18 cellular contexts compared by ENCODE assay signal in genomic region chr13:77065456-77066147, GRCh38. TPM values are rescaled to one million over a fixed set of nuclear protein-coding genes. Genes with fewer than 3 reads are reported as not detected.
DNase-seq lines count a peak whose midpoint lies in the region; ATAC-seq and TF ChIP-seq lines count a peak whose summit lies in the region.
"Had no signal": no experiment of that assay in that cellular context is flagged by ENCODE, and none has a peak within 500 bp of the region (broad histone marks: within the 10 kb centered on the region; RNA-seq: fewer than 3 reads in every experiment).

No MANE protein-coding gene starts in this region.

- H3K4me3 ChIP-seq in OCI-LY1 (ENCODE audit: low read depth, low read length, poor library complexity, severe bottlenecking), result no peak overlapping the region
- H3K4me3 ChIP-seq: body of pancreas, transverse colon had no signal

- no peak for TF ChIP-seq CTCF in OCI-LY1 (IDR thresholded peaks at IDR 0.05; ENCODE audit: low read length)

- peak overlapping the region; percentile 11 for H3K27ac ChIP-seq in OCI-LY1 (ENCODE audit: low read depth, low read length, poor library complexity, severe bottlenecking)
- H3K27ac ChIP-seq: body of pancreas, epithelial cell of prostate, transverse colon had no signal

- H3K9me3 ChIP-seq in OCI-LY1 (ENCODE audit: low read length), result no peaks in the 10 kb centered on the region
- H3K9me3 ChIP-seq: body of pancreas, transverse colon had no signal

- H3K27ac Mint-ChIP-seq in activated naive CD4-positive, alpha-beta T cell treated with anti-CD3 and anti-CD28 coated beads for 36 hours, result peak overlapping the region; percentile 39
- H3K27ac Mint-ChIP-seq in dendritic cell treated with granulocyte-macrophage colony-stimulating factor and Interleukin-4, amounts not matched to agents 40 ng/mL and 50 ng/mL, for 4 days, result peak overlapping the region; percentile 87
- H3K27ac Mint-ChIP-seq in stimulated activated naive B cell treated with anti-CD40 and anti-IgM and Interleukin-4, amounts not matched to agents 10 μg/mL and 1 μg/mL and 100 μg/mL, for 72 hours, result peak overlapping the region; percentile 75
- H3K27ac Mint-ChIP-seq: activated naive CD4-positive, alpha-beta T cell treated with anti-CD3 and anti-CD28 coated beads, Interleukin-2, amount 10 ng/mL, durations not matched to agents 7 days and 5 days; CD4-positive, CD25-positive, alpha-beta regulatory T cell had no signal

- peaks cover 30% of the 10 kb centered on the region for H3K36me3 Mint-ChIP-seq in activated naive CD4-positive, alpha-beta T cell treated with anti-CD3 and anti-CD28 coated beads for 36 hours (ENCODE audit: low read depth)
- peaks cover 64% of the 10 kb centered on the region for H3K36me3 Mint-ChIP-seq in dendritic cell treated with granulocyte-macrophage colony-stimulating factor and Interleukin-4, amounts not matched to agents 40 ng/mL and 50 ng/mL, for 4 days (ENCODE audit: low read depth)
- peaks cover 16 to 28% of the 10 kb centered on the region in 2 donors for H3K36me3 Mint-ChIP-seq in stimulated activated naive B cell treated with anti-CD40 and anti-IgM and Interleukin-4, amounts not matched to agents 10 μg/mL and 1 μg/mL and 100 μg/mL, for 72 hours

- H3K9ac ChIP-seq in OCI-LY1 (ENCODE audit: low read length), result no peak overlapping the region

- intact Hi-C loops in activated naive CD4-positive, alpha-beta T cell treated with anti-CD3 and anti-CD28 coated beads for 36 hours (cut with micrococcal nuclease), result no loop called here
- intact Hi-C loops in dendritic cell treated with granulocyte-macrophage colony-stimulating factor and Interleukin-4, amounts not matched to agents 40 ng/mL and 50 ng/mL, for 4 days (cut with micrococcal nuclease), result loop anchor here (5.0 kb wide), 1 partner anchor 38 kb away; the partner anchor contains the start of gene FBXL3

- H3F3A ChIP-seq in OCI-LY1 (ENCODE audit: insufficient read depth, low read length), result no peaks in the 10 kb centered on the region; the same call in 1 of the 2 replicates

- peaks cover 7% of the 10 kb centered on the region for H3K4me1 Mint-ChIP-seq in activated naive CD4-positive, alpha-beta T cell treated with anti-CD3 and anti-CD28 coated beads for 36 hours (ENCODE audit: low read depth)
- peaks cover 21% of the 10 kb centered on the region for H3K4me1 Mint-ChIP-seq in dendritic cell treated with granulocyte-macrophage colony-stimulating factor and Interleukin-4, amounts not matched to agents 40 ng/mL and 50 ng/mL, for 4 days (ENCODE audit: low read depth)
- H3K4me1 Mint-ChIP-seq in stimulated activated naive B cell treated with anti-CD40 and anti-IgM and Interleukin-4, amounts not matched to agents 10 μg/mL and 1 μg/mL and 100 μg/mL, for 72 hours, result peaks cover 4 to 12% of the 10 kb centered on the region in 2 donors
- H3K4me1 Mint-ChIP-seq: activated naive CD4-positive, alpha-beta T cell treated with anti-CD3 and anti-CD28 coated beads, Interleukin-2, amount 10 ng/mL, durations not matched to agents 7 days and 5 days had no signal

- peak in 1 of 2 donors; percentile 27 for ATAC-seq in stimulated activated naive B cell treated with anti-CD40 and anti-IgM and Interleukin-4, amounts not matched to agents 10 μg/mL and 1 μg/mL and 100 μg/mL, for 72 hours (replicated peaks)
- no peak for ATAC-seq in HG03108 (IDR thresholded peaks at IDR 0.05; ENCODE audit: unreplicated experiment)
- ATAC-seq: body of pancreas had no signal

- no peak for DNase-seq in activated naive CD4-positive, alpha-beta T cell treated with anti-CD3 and anti-CD28 coated beads for 36 hours
- no peak for DNase-seq in activated naive CD4-positive, alpha-beta T cell treated with anti-CD3 and anti-CD28 coated beads, Interleukin-2, amount 50 U/mL, for 16 hours
- no peak for DNase-seq in stimulated activated naive B cell treated with anti-CD40 and anti-IgM and Interleukin-4, amounts not matched to agents 10 μg/mL and 1 μg/mL and 100 μg/mL, for 72 hours
- no peak for DNase-seq in stimulated activated CD4-positive, alpha-beta T cell treated with anti-CD3 and anti-CD28 coated beads, Interleukin-12 subunit alpha, Interleukin-12 subunit beta, amount 100 ng/mL, for 4 hours
- no peak for DNase-seq in putamen (ENCODE audit: low spot score)
- DNase-seq: activated CD4-positive, alpha-beta T cell treated with anti-CD3 and anti-CD28 coated beads for 48 hours; activated naive CD4-positive, alpha-beta T cell treated with anti-CD3 and anti-CD28 coated beads, Interleukin-2, amount 10 ng/mL, durations not matched to agents 7 days and 5 days; body of pancreas; CD4-positive, CD25-positive, alpha-beta regulatory T cell; cortex of kidney; foreskin melanocyte; NCI-H2227 treated with DMSO at 0.1 percent for 48 hours; stimulated activated naive CD4-positive, alpha-beta T cell treated with Interleukin-2 at 50 U/mL for 16 hours; transverse colon had no signal

- H2AFZ ChIP-seq in OCI-LY1 (ENCODE audit: low read length), result no peak overlapping the region

- H4K20me1 ChIP-seq in OCI-LY1 (ENCODE audit: insufficient read depth, low read length), result no peaks in the 10 kb centered on the region

- H3K9me3 Mint-ChIP-seq in activated naive CD4-positive, alpha-beta T cell treated with anti-CD3 and anti-CD28 coated beads for 36 hours, result no peaks in the 10 kb centered on the region
- no peaks in the 10 kb centered on the region for H3K9me3 Mint-ChIP-seq in dendritic cell treated with granulocyte-macrophage colony-stimulating factor and Interleukin-4, amounts not matched to agents 40 ng/mL and 50 ng/mL, for 4 days
- no peaks in the 10 kb centered on the region for H3K9me3 Mint-ChIP-seq in stimulated activated naive B cell treated with anti-CD40 and anti-IgM and Interleukin-4, amounts not matched to agents 10 μg/mL and 1 μg/mL and 100 μg/mL, for 72 hours
- H3K9me3 Mint-ChIP-seq: activated naive CD4-positive, alpha-beta T cell treated with anti-CD3 and anti-CD28 coated beads, Interleukin-2, amount 10 ng/mL, durations not matched to agents 7 days and 5 days; CD4-positive, CD25-positive, alpha-beta regulatory T cell had no signal

- H3K4me2 ChIP-seq in OCI-LY1 (ENCODE audit: low read length), result no peak overlapping the region

- no peak overlapping the region for H3K4me3 Mint-ChIP-seq in activated naive CD4-positive, alpha-beta T cell treated with anti-CD3 and anti-CD28 coated beads for 36 hours
- H3K4me3 Mint-ChIP-seq in dendritic cell treated with granulocyte-macrophage colony-stimulating factor and Interleukin-4, amounts not matched to agents 40 ng/mL and 50 ng/mL, for 4 days, result peak overlapping the region; percentile 32
- peak overlapping the region in 1 of 2 donors; percentile 23 for H3K4me3 Mint-ChIP-seq in stimulated activated naive B cell treated with anti-CD40 and anti-IgM and Interleukin-4, amounts not matched to agents 10 μg/mL and 1 μg/mL and 100 μg/mL, for 72 hours
- H3K4me3 Mint-ChIP-seq: activated naive CD4-positive, alpha-beta T cell treated with anti-CD3 and anti-CD28 coated beads, Interleukin-2, amount 10 ng/mL, durations not matched to agents 7 days and 5 days had no signal

- H3K27me3 ChIP-seq in OCI-LY1 (ENCODE audit: insufficient read depth, low read length), result no peaks in the 10 kb centered on the region
- H3K27me3 ChIP-seq: body of pancreas, transverse colon had no signal

- no peaks in the 10 kb centered on the region for H3K27me3 Mint-ChIP-seq in activated naive CD4-positive, alpha-beta T cell treated with anti-CD3 and anti-CD28 coated beads for 36 hours (ENCODE audit: low read depth)
- no peaks in the 10 kb centered on the region for H3K27me3 Mint-ChIP-seq in dendritic cell treated with granulocyte-macrophage colony-stimulating factor and Interleukin-4, amounts not matched to agents 40 ng/mL and 50 ng/mL, for 4 days
- H3K27me3 Mint-ChIP-seq in stimulated activated naive B cell treated with anti-CD40 and anti-IgM and Interleukin-4, amounts not matched to agents 10 μg/mL and 1 μg/mL and 100 μg/mL, for 72 hours, result no peaks in the 10 kb centered on the region
- H3K27me3 Mint-ChIP-seq: activated naive CD4-positive, alpha-beta T cell treated with anti-CD3 and anti-CD28 coated beads, Interleukin-2, amount 10 ng/mL, durations not matched to agents 7 days and 5 days; CD4-positive, CD25-positive, alpha-beta regulatory T cell had no signal

- H3K36me3 ChIP-seq in OCI-LY1 (ENCODE audit: insufficient read depth, low read length), result peaks cover 92% of the 10 kb centered on the region

- peaks cover 7% of the 10 kb centered on the region for H3K4me1 ChIP-seq in OCI-LY1 (ENCODE audit: insufficient read depth, low read length, severe bottlenecking)
- H3K4me1 ChIP-seq: transverse colon had no signal

- no peaks in the 10 kb centered on the region for H3K79me2 ChIP-seq in OCI-LY1 (ENCODE audit: insufficient read depth, low read length)

- no peaks in the 10 kb centered on the region for H3K9me2 ChIP-seq in OCI-LY1 (ENCODE audit: low read depth, low read length)

- CTCF ChIA-PET in activated naive CD4-positive, alpha-beta T cell treated with anti-CD3 and anti-CD28 coated beads for 36 hours (lab: Charles Lee), result interaction anchor here (0.6 kb wide), 1 partner anchor 371 kb away, joined by 3 read pairs; no protein-coding TSS in a partner anchor

RNA-seq across cellular contexts. Expression of gene FBXL3, which starts 38.6 kb away (rescaled TPM):
- total RNA-seq in activated naive CD4-positive, alpha-beta T cell treated with anti-CD3 and anti-CD28 coated beads for 36 hours, result 10 to 100 TPM; 27.1 to 27.4 TPM
